Comparison of ENCODE assay signal across 34 cellular contexts in genomic region chr15:56045068-56045748, GRCh38. TPM values are rescaled to one million over a fixed set of nuclear protein-coding genes. Genes with fewer than 3 reads are reported as not detected.
A peak's percentile ranks its signal among the peaks of the same experiment; 100 is the strongest.
DNase-seq lines count a peak whose midpoint lies in the region; ATAC-seq, FAIRE-seq and TF ChIP-seq lines count a peak whose summit lies in the region.
"Had no signal": no experiment of that assay in that cellular context is flagged by ENCODE, and none has a peak within 500 bp of the region (broad histone marks: within the 10 kb centered on the region; RNA-seq: fewer than 3 reads in every experiment).

No MANE protein-coding gene starts in this region.

- CTCF ChIA-PET in BJ (lab: Yijun Ruan, JAX) (no interaction called here), K562 (lab: Yijun Ruan, JAX; ENCODE audit: low intra/inter-chr PET ratio) (no interaction called here)

- no peak for TF ChIP-seq EP300 in K562 (IDR thresholded peaks at IDR 0.05; ENCODE audit: low read length)

- H3K9me3 Mint-ChIP-seq in mesothelial cell of epicardium: peaks cover 12% of the 10 kb centered on the region
- H3K9me3 Mint-ChIP-seq: effector memory CD8-positive, alpha-beta T cell had no signal

- ATAC-seq in K562: no peak
- ATAC-seq: activated CD4-positive, CD25-positive, alpha-beta regulatory T cell treated with anti-CD3 and anti-CD28 coated beads, Interleukin-2, amount 50 U/mL, for 24 hours; activated naive CD8-positive, alpha-beta T cell treated with anti-CD3 and anti-CD28 coated beads, Interleukin-2, amount 50 U/mL, for 24 hours; effector memory CD8-positive, alpha-beta T cell; heart right ventricle; natural killer cell treated with Interleukin-12 subunit alpha and Interleukin-12 subunit beta and Interleukin-15 and Interleukin-18, amount 100 ng/mL, for 72 hours; psoas muscle had no signal

- no peak for TF ChIP-seq CTCF in BJ (IDR thresholded peaks at IDR 0.05; ENCODE audit: insufficient read depth, low read depth, low read length)
- no peak for TF ChIP-seq CTCF in K562 (IDR thresholded peaks at IDR 0.05 in 2 of 3, conservative IDR thresholded peaks at IDR 0.05 in 1 of 3; ENCODE audit: insufficient read depth in 2 of 3, low read depth in 1 of 3, low read length in 3 of 3)
- TF ChIP-seq CTCF in mesothelial cell of epicardium (IDR thresholded peaks at IDR 0.05; ENCODE audit: unreplicated experiment): no peak

- H3K36me3 ChIP-seq in BJ (ENCODE audit: control insufficient read depth, insufficient read depth, low read length) (no peaks in the 10 kb centered on the region), GM23248 (ENCODE audit: low read depth) (no peaks in the 10 kb centered on the region), K562 (ENCODE audit: control insufficient read depth, insufficient read depth, low read length) (no peaks in the 10 kb centered on the region)
- H3K36me3 ChIP-seq: heart right ventricle, transverse colon had no signal

- H2AFZ ChIP-seq in GM23248 (0 out of 2 replicates have a peak overlapping the region, but pooled peaks have one; percentile 16), K562 (ENCODE audit: low read depth, low read length) (no peak overlapping the region)

- H3K27ac Mint-ChIP-seq in mesothelial cell of epicardium: peak overlapping the region; percentile 44
- H3K27ac Mint-ChIP-seq: activated naive CD8-positive, alpha-beta T cell treated with anti-CD3 and anti-CD28 coated beads, Interleukin-2, amount 50 U/mL, for 24 hours; T-helper 1 cell treated with Interleukin-12 subunit alpha and Interleukin-12 subunit beta and Interleukin-4 antibody, amounts not matched to agents 30 μg/mL and 1 μg/mL, for 36 hours had no signal

- H3K9me2 ChIP-seq in GM23248 (ENCODE audit: insufficient read depth): no peaks in the 10 kb centered on the region

- no peak for FAIRE-seq in K562 (lab: Jason Lieb, UNC)
- FAIRE-seq: frontal cortex, H1, TTC549 had no signal

- H4K20me1 ChIP-seq in GM23248 (ENCODE audit: insufficient read depth) (no peaks in the 10 kb centered on the region), K562 (replicated peaks; ENCODE audit: control insufficient read depth, insufficient read depth, low read length) (no peaks in the 10 kb centered on the region)

- in situ Hi-C loops in GM23248 (cut with MboI): no loop called here
- in situ Hi-C loops in K562 (cut with MboI): no loop called here

- no peaks in the 10 kb centered on the region for H3K36me3 Mint-ChIP-seq in mesothelial cell of epicardium

- H3K9me3 ChIP-seq in GM23248 (ENCODE audit: low read depth): no peaks in the 10 kb centered on the region
- H3K9me3 ChIP-seq in K562 (replicated peaks; ENCODE audit: control insufficient read depth, insufficient read depth, low read depth, low read length): no peaks in the 10 kb centered on the region
- H3K9me3 ChIP-seq: psoas muscle, transverse colon had no signal

- peak; percentile 69 for DNase-seq in BJ (ENCODE audit: low read depth)
- peak; percentile 23 for DNase-seq in GM23248
- no peak for DNase-seq in K562 (ENCODE audit: extremely low read depth in 1 of 4, low spot score in 3 of 4)
- no peak for DNase-seq in mesothelial cell of epicardium (ENCODE audit: low spot score in 2 of 2, unreplicated experiment in 2 of 2)
- no peak for DNase-seq in cerebellar nuclear complex (lab: John Stamatoyannopoulos, UW)
- no peak for DNase-seq in SIG-M5 (lab: John Stamatoyannopoulos, UW)
- no peak for DNase-seq in COR-L47 (lab: John Stamatoyannopoulos, UW)
- no peak for DNase-seq in NCI-H1694 (lab: John Stamatoyannopoulos, UW)
- DNase-seq: activated CD4-positive, alpha-beta T cell treated with anti-CD3 and anti-CD28 coated beads, Interleukin-2, amount 50 U/mL, for 4 hours; activated gamma-delta T cell treated with Interleukin-2 at 50 U/mL for 16 hours; activated naive CD8-positive, alpha-beta T cell treated with anti-CD3 and anti-CD28 coated beads, Interleukin-2, amount 50 U/mL, for 24 hours; activated T-cell treated with anti-CD3 and anti-CD28 coated beads, Interleukin-2, amount 50 U/mL, for 48 hours; Caco-2; central memory CD4-positive, alpha-beta T cell; DMS79; effector memory CD8-positive, alpha-beta T cell; heart right ventricle; Kasumi-1; NCI-H146; NCI-H510A; OCI-M1; psoas muscle; stimulated activated CD4-positive, alpha-beta T cell treated with anti-CD3 and anti-CD28 coated beads, Interleukin-15, amount 100 ng/mL, for 24 hours; stimulated activated CD4-positive, alpha-beta T cell treated with anti-CD3 and anti-CD28 coated beads, Interleukin-4, amount 100 ng/mL, for 4 hours; transverse colon had no signal

- H3K79me2 ChIP-seq in GM23248 (ENCODE audit: insufficient read depth) (no peaks in the 10 kb centered on the region), K562 (ENCODE audit: control insufficient read depth, insufficient read depth, low read length) (no peaks in the 10 kb centered on the region)

- BruUV-seq in K562 (replicated peaks; lab: Mats Ljungman, UMichigan): no TSS peak

- no peak overlapping the region for H3K27ac ChIP-seq in GM23248
- H3K27ac ChIP-seq in K562 (ENCODE audit: extremely low read depth, low read depth, low read length): no peak overlapping the region
- H3K27ac ChIP-seq: C4-2B, heart right ventricle, HL-60, psoas muscle, SK-N-MC, transverse colon had no signal

- TF ChIP-seq POLR2A in K562 (conservative IDR thresholded peaks at IDR 0.05): no peak

- no peak overlapping the region for H3K4me3 Mint-ChIP-seq in mesothelial cell of epicardium
- H3K4me3 Mint-ChIP-seq: activated naive CD8-positive, alpha-beta T cell treated with anti-CD3 and anti-CD28 coated beads, Interleukin-2, amount 50 U/mL, for 24 hours; effector memory CD8-positive, alpha-beta T cell; natural killer cell treated with Interleukin-12 subunit alpha and Interleukin-12 subunit beta and Interleukin-15 and Interleukin-18, amount 100 ng/mL, for 72 hours; T-helper 1 cell treated with Interleukin-12 subunit alpha and Interleukin-12 subunit beta and Interleukin-4 antibody, amounts not matched to agents 30 μg/mL and 1 μg/mL, for 36 hours had no signal

- H3K9ac ChIP-seq in GM23248 (no peak overlapping the region), K562 (ENCODE audit: insufficient read depth in 1 of 2, low read depth in 2 of 2, low read length in 2 of 2) (no peak overlapping the region)

- WGBS in GM23248 (ENCODE audit: low coverage in 1 of 2, low lambda C conversion rate in 2 of 2, missing lambda C conversion rate in 2 of 2), 2 experiments: 91 to 94% methylated on average over 3 of the region's 3 CpGs
- 34% methylated on average over 3 of the region's 3 CpGs for WGBS in K562 (ENCODE audit: insufficient coverage, low coverage, missing lambda C conversion rate)

- H3F3A ChIP-seq in GM23248 (ENCODE audit: insufficient read depth): peaks cover 7% of the 10 kb centered on the region; the same call in 1 of the 2 replicates

- H3K4me1 ChIP-seq in GM23248 (ENCODE audit: insufficient read depth) (peaks cover 25% of the 10 kb centered on the region), K562 (replicated peaks in 1 of 2; ENCODE audit: control insufficient read depth in 2 of 2, insufficient read depth in 2 of 2, low read length in 2 of 2) (peaks cover 0 to 8% of the 10 kb centered on the region in 2 experiments; a peak in 3 of 5 replicates)
- H3K4me1 ChIP-seq: psoas muscle, transverse colon had no signal

- H3K4me1 Mint-ChIP-seq in mesothelial cell of epicardium: peaks cover 48% of the 10 kb centered on the region

- no peaks in the 10 kb centered on the region for H3K27me3 Mint-ChIP-seq in mesothelial cell of epicardium (ENCODE audit: low read depth)
- H3K27me3 Mint-ChIP-seq: effector memory CD8-positive, alpha-beta T cell; natural killer cell treated with Interleukin-12 subunit alpha and Interleukin-12 subunit beta and Interleukin-15 and Interleukin-18, amount 100 ng/mL, for 72 hours had no signal

- intact Hi-C loops in K562 (cut with micrococcal nuclease): no loop called here

- no peak for TF ChIP-seq RAD21 in K562 (CRISPR knock-in tag; conservative IDR thresholded peaks at IDR 0.05 in 1 of 2, IDR thresholded peaks at IDR 0.05 in 1 of 2)

- H3K4me3 ChIP-seq in BJ (ENCODE audit: low read depth, low read length): no peak overlapping the region
- H3K4me3 ChIP-seq in GM23248: no peak overlapping the region
- H3K4me3 ChIP-seq in K562: no peak overlapping the region
- H3K4me3 ChIP-seq: heart right ventricle, psoas muscle, SK-N-MC, transverse colon had no signal

- H3K4me2 ChIP-seq in GM23248 (ENCODE audit: unreplicated experiment) (peak overlapping the region; percentile 18), K562 (ENCODE audit: insufficient read depth, low read length) (no peak overlapping the region)

- H3K27me3 ChIP-seq in BJ (ENCODE audit: control insufficient read depth, insufficient read depth, low read length) (no peaks in the 10 kb centered on the region), GM23248 (replicated peaks; ENCODE audit: insufficient read depth) (no peaks in the 10 kb centered on the region), K562 (ENCODE audit: control insufficient read depth in 2 of 2, insufficient read depth in 2 of 2, low read length in 2 of 2) (no peaks in the 10 kb centered on the region)
- H3K27me3 ChIP-seq: heart right ventricle, transverse colon had no signal

- POLR2A ChIA-PET in BJ (lab: Charles Lee) (no interaction called here), K562 (lab: Yijun Ruan, JAX) (interaction anchor here (0.7 kb wide), 1 partner anchor 8 kb away, joined by 4 read pairs; no protein-coding TSS in a partner anchor)

- H3K9me1 ChIP-seq in K562 (ENCODE audit: control insufficient read depth, insufficient read depth, low read length): no peaks in the 10 kb centered on the region

RNA-seq across cellular contexts. Expression of gene NEDD4, which starts 51.8 kb away (rescaled TPM):
- polyA plus RNA-seq in BJ (2011; rRNA removed) (13.3 and 24.0 TPM in 2 replicates), GM23248 (2016; fragmentation: Nextera tagmentation; extraction: Ambion mirVana) (9.9 and 11.0 TPM in 2 replicates), K562 (2011; rRNA removed) (12.5 and 17.3 TPM in 2 replicates), K562 (2014; fragmentation: Illumina TruSeq; extraction: Trizol) (18.7 and 23.7 TPM in 2 replicates), K562 (2014; fragmentation: Nextera tagmentation; extraction: Ambion mirVana) (10 to 100 TPM in 1 of 2 experiments, 1 to 10 TPM in 1; 7.2 to 12.2 TPM), K562 (2014; rRNA removed) (12.4 and 12.9 TPM in 2 replicates)
- 15.8 and 18.6 TPM in 2 replicates for polyA minus RNA-seq in BJ (2011; rRNA and poly(A)+ RNA removed)
- 21.8 and 26.8 TPM in 2 replicates for total RNA-seq in GM23248 (2014; rRNA removed; shearing (Covaris generic))
- total RNA-seq in K562 (2011; cell fraction: chromatin; rRNA removed; ENCODE audit: low replicate concordance): 13.0 and 37.1 TPM in 2 replicates
- 5.2 and 10.1 TPM in 2 replicates for total RNA-seq in K562 (2011; cell fraction: nucleolus; rRNA removed)
- total RNA-seq in K562 (2011; cell fraction: nucleoplasm; rRNA removed): 16.2 and 17.3 TPM in 2 replicates
- total RNA-seq in K562 (2014; rRNA removed) (13.0 and 15.2 TPM in 2 replicates), K562 (2014; rRNA removed; fragmentation: Illumina TruSeq; extraction: Trizol) (20.0 and 24.2 TPM in 2 replicates), K562 (2015; rRNA removed; fragmentation: Illumina TruSeq; extraction: Trizol) (20.8 and 22.6 TPM in 2 replicates), K562 (2021) (21.6 and 22.1 TPM in 2 replicates), mesothelial cell of epicardium (42.5 to 45.8 TPM (median 45.6 TPM) in 3 replicates)
- polyA plus RNA-seq in K562 (2011; cell fraction: cytosol; rRNA removed): 4.1 and 5.5 TPM in 2 replicates
- 6.9 and 9.1 TPM in 2 replicates for polyA plus RNA-seq in K562 (2011; cell fraction: nucleus; rRNA removed)
- 12.3 and 28.7 TPM in 2 replicates for polyA plus RNA-seq in K562 (2012)
- 26.9 and 27.0 TPM in 2 replicates for polyA minus RNA-seq in K562 (2011; rRNA and poly(A)+ RNA removed)
- 6.6 and 8.8 TPM in 2 replicates for polyA minus RNA-seq in K562 (2011; cell fraction: cytosol; rRNA and poly(A)+ RNA removed)
- polyA minus RNA-seq in K562 (2011; cell fraction: nucleus; rRNA and poly(A)+ RNA removed): 9.3 and 16.9 TPM in 2 replicates

Comparison
In these comparisons a context has a peak if more than half of its experiments do, and no peak if none do; other contexts are left out.
1. DNase-seq: peak in BJ (single experiment) and GM23248 (single experiment); none in K562 (0 of 4), mesothelial cell of epicardium (0 of 2), cerebellar nuclear complex (0 of 2), SIG-M5 (single experiment), COR-L47 (single experiment) and NCI-H1694 (single experiment).